ENCODE assay signal across 18 cellular contexts in the genomic region with DNA sequence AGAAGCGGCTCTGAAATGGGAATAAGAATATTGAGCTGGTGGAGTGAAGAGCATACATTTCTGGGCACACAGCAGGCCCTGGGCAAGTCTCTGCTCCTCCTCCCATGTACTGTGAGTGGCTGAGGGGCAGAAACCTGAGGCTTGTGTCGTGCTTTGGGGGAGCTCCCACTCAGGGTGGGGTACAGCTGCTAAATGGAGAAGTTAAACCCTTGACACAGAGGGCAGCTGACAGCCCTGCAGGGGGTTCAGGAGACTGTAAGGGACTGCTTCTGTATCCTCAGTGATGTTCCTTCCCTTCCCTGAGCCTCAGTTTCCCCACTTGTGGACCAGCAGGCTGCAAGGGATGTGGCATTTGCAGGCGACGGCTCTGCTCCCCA.
"Had no signal": no experiment of that assay in that cellular context is flagged by ENCODE, and none has a peak within 500 bp of the region (broad histone marks: within the 10 kb centered on the region; RNA-seq: fewer than 3 reads in every experiment).

No MANE protein-coding gene starts in this region.

- H3K36me3 ChIP-seq: ascending aorta, cardiac muscle cell, gastroesophageal sphincter, upper lobe of left lung had no signal

- H3K27ac Mint-ChIP-seq: activated CD8-positive, alpha-beta memory T cell treated with anti-CD3 and anti-CD28 coated beads, Interleukin-2, amount 10 ng/mL, durations not matched to agents 7 days and 5 days had no signal

- H3K9me3 ChIP-seq: ascending aorta, gastroesophageal sphincter, sigmoid colon, upper lobe of left lung had no signal

- H3K36me3 Mint-ChIP-seq: activated CD8-positive, alpha-beta memory T cell treated with anti-CD3 and anti-CD28 coated beads, Interleukin-2, amount 10 ng/mL, durations not matched to agents 7 days and 5 days; naive thymus-derived CD8-positive, alpha-beta T cell had no signal

- DNase-seq: activated CD4-positive, alpha-beta T cell treated with anti-CD3 and anti-CD28 coated beads for 1 hour; activated CD4-positive, alpha-beta T cell treated with anti-CD3 and anti-CD28 coated beads, Interleukin-2, amount 50 U/mL, for 48 hours; activated CD8-positive, alpha-beta memory T cell treated with anti-CD3 and anti-CD28 coated beads, Interleukin-2, amount 10 ng/mL, durations not matched to agents 7 days and 5 days; activated gamma-delta T cell treated with Interleukin-2 at 50 U/mL for 16 hours; activated T-cell treated with anti-CD3 and anti-CD28 coated beads, Interleukin-2, amount 50 U/mL, for 4 hours; effector CD8-positive, alpha-beta T cell; hippocampal formation; naive thymus-derived CD8-positive, alpha-beta T cell; occipital lobe; sigmoid colon; stimulated activated CD4-positive, alpha-beta T cell treated with anti-CD3 and anti-CD28 coated beads, Interleukin-2, amount 100 ng/mL, for 24 hours; stimulated activated naive CD4-positive, alpha-beta T cell; T-helper 2 cell; upper lobe of left lung had no signal

- H3K27me3 Mint-ChIP-seq: activated CD8-positive, alpha-beta memory T cell treated with anti-CD3 and anti-CD28 coated beads, Interleukin-2, amount 10 ng/mL, durations not matched to agents 7 days and 5 days; naive thymus-derived CD8-positive, alpha-beta T cell had no signal

- H3K4me3 Mint-ChIP-seq: activated CD8-positive, alpha-beta memory T cell treated with anti-CD3 and anti-CD28 coated beads, Interleukin-2, amount 10 ng/mL, durations not matched to agents 7 days and 5 days; activated T-cell treated with anti-CD3 and anti-CD28 coated beads, Interleukin-2, amount 50 U/mL, for 4 hours; naive thymus-derived CD8-positive, alpha-beta T cell had no signal

- H3K27me3 ChIP-seq: ascending aorta, cardiac muscle cell, gastroesophageal sphincter, sigmoid colon, upper lobe of left lung had no signal

- H3K4me3 ChIP-seq: ascending aorta, cardiac muscle cell, coronary artery, gastroesophageal sphincter, sigmoid colon, upper lobe of left lung had no signal

- H3K27ac ChIP-seq: ascending aorta, cardiac muscle cell, sigmoid colon, upper lobe of left lung had no signal

- H3K4me1 ChIP-seq: ascending aorta had no signal

- ATAC-seq: activated CD8-positive, alpha-beta memory T cell treated with anti-CD3 and anti-CD28 coated beads, Interleukin-2, amount 10 ng/mL, durations not matched to agents 7 days and 5 days; activated T-cell treated with anti-CD3 and anti-CD28 coated beads, Interleukin-2, amount 50 U/mL, for 4 hours; gastroesophageal sphincter; naive thymus-derived CD8-positive, alpha-beta T cell had no signal

- H3K9me3 Mint-ChIP-seq: activated T-cell treated with anti-CD3 and anti-CD28 coated beads, Interleukin-2, amount 50 U/mL, for 4 hours; naive thymus-derived CD8-positive, alpha-beta T cell had no signal
